1 cellular context compared by ENCODE assay signal in genomic region chr17:74098378-74099024, GRCh38.
TF ChIP-seq lines count a peak whose summit lies in the region.

No MANE protein-coding gene starts in this region.

TF ChIP-seq in A549, 52 proteins besides CTCF, POLR2A, EP300 and RAD21 (continued from another document):
- TF ChIP-seq BHLHE40 (IDR thresholded peaks at IDR 0.05; ENCODE audit: low read depth, low read length) = no peak
TF ChIP-seq in A549: peak in this region for 0.
